In the genomic region with DNA sequence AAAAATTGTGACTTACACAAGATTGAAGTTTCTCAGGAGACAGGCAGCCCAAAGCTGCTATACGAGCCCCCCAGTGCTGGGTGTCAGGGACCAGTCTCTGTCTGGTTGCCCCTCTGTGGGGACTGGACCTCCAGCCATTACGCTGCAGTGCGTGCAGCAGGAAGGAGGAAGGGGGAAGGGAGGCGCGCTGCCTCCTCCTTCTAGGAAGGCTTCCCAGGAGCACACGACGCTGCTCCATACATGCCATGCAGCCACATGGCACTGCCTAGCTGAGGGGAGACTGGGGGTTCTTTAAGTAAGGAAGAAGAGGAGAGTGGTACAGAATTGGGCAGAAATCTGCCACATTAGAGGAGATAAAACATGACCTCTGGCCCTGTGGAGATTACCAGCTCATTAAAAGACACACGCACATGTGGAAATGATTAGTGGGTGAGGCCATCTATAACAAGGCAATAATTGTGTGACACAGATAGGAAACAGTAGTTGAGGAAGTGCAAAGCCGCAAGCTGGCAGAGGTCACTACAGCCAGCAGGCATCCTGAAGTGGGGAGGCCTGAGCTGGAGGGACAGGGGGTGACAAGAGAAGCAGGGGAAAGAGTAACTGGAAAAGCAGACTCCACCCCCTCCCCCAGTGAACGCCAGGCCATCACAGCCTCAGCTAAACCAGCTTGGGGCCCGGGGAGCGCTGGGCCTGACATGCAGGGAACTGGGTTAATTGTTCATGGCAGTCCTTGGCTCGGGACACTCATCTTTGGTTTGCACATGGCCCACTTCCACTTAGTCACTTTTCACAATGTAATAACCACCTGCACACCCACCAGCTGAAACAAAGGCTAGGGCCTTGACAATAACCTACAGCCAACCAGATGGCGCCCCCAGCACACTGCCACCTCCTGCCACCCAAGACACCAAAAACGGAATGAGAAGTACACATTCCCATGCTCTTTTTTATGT, we compare ENCODE assay signal across 11 cellular contexts. TPM values are rescaled to one million over a fixed set of nuclear protein-coding genes. Genes with fewer than 3 reads are reported as not detected.
DNase-seq lines count a peak whose midpoint lies in the region; ATAC-seq, FAIRE-seq and TF ChIP-seq lines count a peak whose summit lies in the region.
"Had no signal": no experiment of that assay in that cellular context is flagged by ENCODE, and none has a peak within 500 bp of the region (broad histone marks: within the 10 kb centered on the region; RNA-seq: fewer than 3 reads in every experiment).

No MANE protein-coding gene starts in this region.

- peak overlapping the region; percentile 9 for H3K4me3 Mint-ChIP-seq in activated CD4-positive, alpha-beta T cell treated with anti-CD3 and anti-CD28 coated beads for 36 hours

- peak; percentile 73 for DNase-seq in activated CD4-positive, alpha-beta T cell treated with anti-CD3 and anti-CD28 coated beads for 36 hours
- DNase-seq in activated CD4-positive, alpha-beta T cell treated with anti-CD3 and anti-CD28 coated beads, Interleukin-2, amount 50 U/mL, for 4 hours = no peak
- DNase-seq in NOMO-1 treated with dmso at 0.1 percent for 144 hours (lab: John Stamatoyannopoulos, UW; ENCODE audit: unreplicated experiment) (peak; percentile 68), caudate nucleus (lab: John Stamatoyannopoulos, UW) (peak in 1 of 61 donors; percentile 58), OCI-M1 (lab: John Stamatoyannopoulos, UW) (no peak), H54 (ENCODE audit: insufficient read length, low spot score) (no peak)
- DNase-seq in stimulated activated CD4-positive, alpha-beta T cell treated with anti-CD3 and anti-CD28 coated beads, TNF-alpha, amount 100 ng/mL, for 24 hours (ENCODE audit: low read depth in 3 of 3) = peak in 2 of 3 experiments; percentile 43 to 44
- DNase-seq: IMR-90 had no signal

- H3K4me1 Mint-ChIP-seq in activated CD4-positive, alpha-beta T cell treated with anti-CD3 and anti-CD28 coated beads for 36 hours = peaks cover 100% of the 10 kb centered on the region

- H3K27ac Mint-ChIP-seq in activated CD4-positive, alpha-beta T cell treated with anti-CD3 and anti-CD28 coated beads for 36 hours = peak overlapping the region; percentile 70

- peaks cover 28% of the 10 kb centered on the region for H3K36me3 Mint-ChIP-seq in activated CD4-positive, alpha-beta T cell treated with anti-CD3 and anti-CD28 coated beads for 36 hours (ENCODE audit: low read depth)

- FAIRE-seq in H54 (lab: Jason Lieb, UNC) = no peak
- FAIRE-seq: astrocyte, urothelium cell line had no signal

- CTCF ChIA-PET in activated CD4-positive, alpha-beta T cell treated with anti-CD3 and anti-CD28 coated beads for 36 hours (lab: Charles Lee) = interaction anchor here (0.5 to 2.4 kb wide), 16 partner anchors 11 to 62 kb away, joined by 3 to 8 read pairs (median 4); a partner anchor contains a TSS

- no peaks in the 10 kb centered on the region for H3K27me3 Mint-ChIP-seq in activated CD4-positive, alpha-beta T cell treated with anti-CD3 and anti-CD28 coated beads for 36 hours

- H3K27ac ChIP-seq in caudate nucleus (ENCODE audit: low read depth, low read length) = peak overlapping the region; percentile 52

- POLR2A ChIA-PET in activated CD4-positive, alpha-beta T cell treated with anti-CD3 and anti-CD28 coated beads for 36 hours (lab: Charles Lee) = interaction anchor here (1.1 to 2.3 kb wide), 6 partner anchors 10 to 33 kb away, joined by 3 to 7 read pairs (median 4); no protein-coding TSS in a partner anchor

- no peak for TF ChIP-seq POLR2A in H54 (IDR thresholded peaks at IDR 0.05; ENCODE audit: low read depth, low read length)

- H3K9me3 Mint-ChIP-seq in activated CD4-positive, alpha-beta T cell treated with anti-CD3 and anti-CD28 coated beads for 36 hours (ENCODE audit: low read depth) = no peaks in the 10 kb centered on the region

- ATAC-seq in activated CD4-positive, alpha-beta T cell treated with anti-CD3 and anti-CD28 coated beads for 36 hours = peak; percentile 55
- no peak for ATAC-seq in GM21381 (IDR thresholded peaks at IDR 0.05; ENCODE audit: unreplicated experiment)

- intact Hi-C loops in activated CD4-positive, alpha-beta T cell treated with anti-CD3 and anti-CD28 coated beads for 36 hours (cut with DNase I, micrococcal nuclease) = no loop called here

RNA-seq across cellular contexts. Expression of a gene that starts 39.6 kb away (rescaled TPM):
- 10 to 100 TPM; 73.7 to 82.8 TPM for total RNA-seq in activated CD4-positive, alpha-beta T cell treated with anti-CD3 and anti-CD28 coated beads for 36 hours

Comparison
In these comparisons a context has a peak if more than half of its experiments do, and no peak if none do; other contexts are left out.
1. DNase-seq: peak in activated CD4-positive, alpha-beta T cell treated with anti-CD3 and anti-CD28 coated beads for 36 hours (single experiment), NOMO-1 treated with dmso at 0.1 percent for 144 hours (single experiment) and stimulated activated CD4-positive, alpha-beta T cell treated with anti-CD3 and anti-CD28 coated beads, TNF-alpha, amount 100 ng/mL, for 24 hours (2 of 3); none in activated CD4-positive, alpha-beta T cell treated with anti-CD3 and anti-CD28 coated beads, Interleukin-2, amount 50 U/mL, for 4 hours (0 of 2), OCI-M1 (single experiment) and H54 (single experiment).